Comparison of ENCODE assay signal across 8 cellular contexts in genomic region chr4:10619220-10619619, GRCh38.
DNase-seq lines count a peak whose midpoint lies in the region; ATAC-seq lines count a peak whose summit lies in the region.

No MANE protein-coding gene starts in this region.

- H3K9me3 ChIP-seq in SJSA1 (replicated peaks): no peaks in the 10 kb centered on the region

- intact Hi-C loops in posterior cingulate gyrus (cut with DNase I): no loop called here

- no peak overlapping the region for H3K4me3 ChIP-seq in SJSA1

- H3K4me1 ChIP-seq in SJSA1 (replicated peaks): peaks cover 19% of the 10 kb centered on the region

- no peak overlapping the region for H3K27ac ChIP-seq in SJSA1

- ATAC-seq in GM18511 (IDR thresholded peaks at IDR 0.05; ENCODE audit: unreplicated experiment): no peak
- no peak for ATAC-seq in GM18867 (IDR thresholded peaks at IDR 0.05; ENCODE audit: unreplicated experiment)

- no peaks in the 10 kb centered on the region for H3K36me3 ChIP-seq in SJSA1

- DNase-seq in EH (ENCODE audit: low read depth) (peak; percentile 10), NCI-H2081 (lab: John Stamatoyannopoulos, UW) (peak; percentile 97 to 100), SJSA1 (ENCODE audit: low read depth in 1 of 2, low spot score in 2 of 2) (peak; percentile 31 to 43), kidney tubule cell (ENCODE audit: low spot score) (peak; percentile 20), NK-92 (lab: John Stamatoyannopoulos, UW; ENCODE audit: unreplicated experiment) (no peak), posterior cingulate gyrus (no peak)

- no peaks in the 10 kb centered on the region for H3K27me3 ChIP-seq in SJSA1 (replicated peaks)

Comparison
In these comparisons a context has a peak if more than half of its experiments do, and no peak if none do; other contexts are left out.
1. DNase-seq: peak in EH (single experiment), NCI-H2081 (2 of 2), SJSA1 (2 of 2) and kidney tubule cell (single experiment); none in NK-92 (single experiment) and posterior cingulate gyrus (0 of 10).